ENCODE assay signal across 8 cellular contexts in genomic region chr9:4741365-4742031, GRCh38. TPM values are rescaled to one million over a fixed set of nuclear protein-coding genes. Genes with fewer than 3 reads are reported as not detected.
DNase-seq lines count a peak whose midpoint lies in the region; ATAC-seq and TF ChIP-seq lines count a peak whose summit lies in the region.

No MANE protein-coding gene starts in this region.

- H3K9me3 Mint-ChIP-seq in activated CD4-positive, alpha-beta T cell treated with anti-CD3 and anti-CD28 coated beads for 36 hours (ENCODE audit: low read depth): no peaks in the 10 kb centered on the region
- H3K9me3 Mint-ChIP-seq in IgD-negative memory B cell: no peaks in the 10 kb centered on the region
- H3K9me3 Mint-ChIP-seq in activated CD4-positive, alpha-beta memory T cell treated with anti-CD3 and anti-CD28 coated beads for 36 hours: no peaks in the 10 kb centered on the region
- no peaks in the 10 kb centered on the region for H3K9me3 Mint-ChIP-seq in natural killer cell treated with Interleukin-12 subunit alpha and Interleukin-12 subunit beta and Interleukin-15 and Interleukin-18, amount 100 ng/mL, for 72 hours

- peak overlapping the region; percentile 88 for H3K4me3 Mint-ChIP-seq in activated CD4-positive, alpha-beta T cell treated with anti-CD3 and anti-CD28 coated beads for 36 hours
- H3K4me3 Mint-ChIP-seq in IgD-negative memory B cell: peak overlapping the region; percentile 76 to 100 (median 92)
- H3K4me3 Mint-ChIP-seq in activated CD4-positive, alpha-beta memory T cell treated with anti-CD3 and anti-CD28 coated beads for 36 hours: peak overlapping the region; percentile 83
- H3K4me3 Mint-ChIP-seq in natural killer cell treated with Interleukin-12 subunit alpha and Interleukin-12 subunit beta and Interleukin-15 and Interleukin-18, amount 100 ng/mL, for 72 hours: peak overlapping the region; percentile 92

- no peaks in the 10 kb centered on the region for H3K27me3 Mint-ChIP-seq in activated CD4-positive, alpha-beta T cell treated with anti-CD3 and anti-CD28 coated beads for 36 hours
- no peaks in the 10 kb centered on the region for H3K27me3 Mint-ChIP-seq in IgD-negative memory B cell
- no peaks in the 10 kb centered on the region for H3K27me3 Mint-ChIP-seq in activated CD4-positive, alpha-beta memory T cell treated with anti-CD3 and anti-CD28 coated beads for 36 hours
- H3K27me3 Mint-ChIP-seq in natural killer cell treated with Interleukin-12 subunit alpha and Interleukin-12 subunit beta and Interleukin-15 and Interleukin-18, amount 100 ng/mL, for 72 hours: no peaks in the 10 kb centered on the region

- peaks cover 45% of the 10 kb centered on the region for H3K4me1 Mint-ChIP-seq in activated CD4-positive, alpha-beta T cell treated with anti-CD3 and anti-CD28 coated beads for 36 hours
- peaks cover 10 to 27% (median 18%) of the 10 kb centered on the region in 3 donors for H3K4me1 Mint-ChIP-seq in IgD-negative memory B cell
- H3K4me1 Mint-ChIP-seq in activated CD4-positive, alpha-beta memory T cell treated with anti-CD3 and anti-CD28 coated beads for 36 hours (ENCODE audit: low read depth): peaks cover 39% of the 10 kb centered on the region
- peaks cover 22 to 27% of the 10 kb centered on the region in 2 donors for H3K4me1 Mint-ChIP-seq in natural killer cell treated with Interleukin-12 subunit alpha and Interleukin-12 subunit beta and Interleukin-15 and Interleukin-18, amount 100 ng/mL, for 72 hours (ENCODE audit: low read depth in 2 of 2)

- ATAC-seq in activated CD4-positive, alpha-beta T cell treated with anti-CD3 and anti-CD28 coated beads for 36 hours: no peak
- ATAC-seq in natural killer cell treated with Interleukin-12 subunit alpha and Interleukin-12 subunit beta and Interleukin-15 and Interleukin-18, amount 100 ng/mL, for 72 hours: no peak
- ATAC-seq in HG02970 (IDR thresholded peaks at IDR 0.05; ENCODE audit: low FRiP score, unreplicated experiment) (no peak), HG03159 (IDR thresholded peaks at IDR 0.05; ENCODE audit: unreplicated experiment) (no peak)

- DNase-seq in activated CD4-positive, alpha-beta T cell treated with anti-CD3 and anti-CD28 coated beads for 36 hours: peak; percentile 24
- no peak for DNase-seq in activated CD4-positive, alpha-beta T cell treated with anti-CD3 and anti-CD28 coated beads for 1 hour
- DNase-seq in activated CD4-positive, alpha-beta memory T cell treated with anti-CD3 and anti-CD28 coated beads for 36 hours: peak; percentile 22
- peak; percentile 11 for DNase-seq in fibroblast of pulmonary artery (ENCODE audit: low read depth)
- DNase-seq in natural killer cell treated with Interleukin-12 subunit alpha and Interleukin-12 subunit beta and Interleukin-15 and Interleukin-18, amount 100 ng/mL, for 72 hours (ENCODE audit: low spot score): no peak

- peak overlapping the region; percentile 70 for H3K4me3 ChIP-seq in fibroblast of pulmonary artery (replicated peaks; ENCODE audit: low read depth, low read length)

- CTCF ChIA-PET in activated CD4-positive, alpha-beta T cell treated with anti-CD3 and anti-CD28 coated beads for 36 hours (lab: Charles Lee): interaction anchor here (0.6 to 1.7 kb wide), 7 partner anchors 56 to 646 kb away, joined by 3 to 5 read pairs (median 3); partner anchors contain the start of gene CDC37L1
- CTCF ChIA-PET in activated CD4-positive, alpha-beta memory T cell treated with anti-CD3 and anti-CD28 coated beads for 36 hours (lab: Charles Lee): interaction anchor here (0.7 to 1.9 kb wide), 7 partner anchors 8 to 785 kb away, joined by 3 to 11 read pairs (median 4); no protein-coding TSS in a partner anchor

- TF ChIP-seq CTCF in fibroblast of pulmonary artery (IDR thresholded peaks at IDR 0.05; ENCODE audit: low read length, missing control alignments): no peak

- peak overlapping the region; percentile 71 for H3K27ac Mint-ChIP-seq in activated CD4-positive, alpha-beta T cell treated with anti-CD3 and anti-CD28 coated beads for 36 hours
- peak overlapping the region; percentile 41 to 92 (median 71) for H3K27ac Mint-ChIP-seq in IgD-negative memory B cell
- H3K27ac Mint-ChIP-seq in activated CD4-positive, alpha-beta memory T cell treated with anti-CD3 and anti-CD28 coated beads for 36 hours: peak overlapping the region; percentile 57
- H3K27ac Mint-ChIP-seq in natural killer cell treated with Interleukin-12 subunit alpha and Interleukin-12 subunit beta and Interleukin-15 and Interleukin-18, amount 100 ng/mL, for 72 hours: peak overlapping the region in 1 of 2 donors; percentile 12

- H3K36me3 Mint-ChIP-seq in activated CD4-positive, alpha-beta T cell treated with anti-CD3 and anti-CD28 coated beads for 36 hours (ENCODE audit: low read depth): peaks cover 6% of the 10 kb centered on the region
- peaks cover 3% of the 10 kb centered on the region for H3K36me3 Mint-ChIP-seq in IgD-negative memory B cell
- no peaks in the 10 kb centered on the region for H3K36me3 Mint-ChIP-seq in activated CD4-positive, alpha-beta memory T cell treated with anti-CD3 and anti-CD28 coated beads for 36 hours
- H3K36me3 Mint-ChIP-seq in natural killer cell treated with Interleukin-12 subunit alpha and Interleukin-12 subunit beta and Interleukin-15 and Interleukin-18, amount 100 ng/mL, for 72 hours: peaks cover 6% of the 10 kb centered on the region

- POLR2A ChIA-PET in activated CD4-positive, alpha-beta T cell treated with anti-CD3 and anti-CD28 coated beads for 36 hours (lab: Charles Lee): interaction anchor here (0.6 to 1.0 kb wide), 3 partner anchors 59 to 1507 kb away, joined by 3 to 6 read pairs (median 5); partner anchors contain the start of gene CDC37L1
- POLR2A ChIA-PET in activated CD4-positive, alpha-beta memory T cell treated with anti-CD3 and anti-CD28 coated beads for 36 hours (lab: Charles Lee): interaction anchor here (0.9 to 1.3 kb wide), 5 partner anchors 60 to 239 kb away, joined by 3 to 6 read pairs (median 4); partner anchors contain the start of gene CDC37L1

- intact Hi-C loops in activated CD4-positive, alpha-beta T cell treated with anti-CD3 and anti-CD28 coated beads for 36 hours (cut with DNase I, micrococcal nuclease): loop anchor here (1.0 to 10.0 kb wide), 7 partner anchors 51 to 696 kb away; partner anchors contain the start of genes CDC37L1 (in 1 of the 2), JAK2 (in 1 of the 2), PLGRKT (in 1 of the 2) and PLPP6 (in 1 of the 2)
- intact Hi-C loops in activated CD4-positive, alpha-beta memory T cell treated with anti-CD3 and anti-CD28 coated beads for 36 hours (cut with micrococcal nuclease): loop anchor here (1.0 to 10.0 kb wide), 8 partner anchors 51 to 843 kb away; partner anchors contain the start of genes GLIS3, PLGRKT, PLPP6 and RCL1

RNA-seq across cellular contexts. Expression of gene AK3, which starts 0.5 kb away (rescaled TPM):
- 10 to 100 TPM; 32.6 to 41.0 TPM for total RNA-seq in activated CD4-positive, alpha-beta T cell treated with anti-CD3 and anti-CD28 coated beads for 36 hours
- 25.1 TPM for polyA plus RNA-seq in IgD-negative memory B cell
- 10 to 100 TPM; 33.8 to 34.5 TPM for total RNA-seq in activated CD4-positive, alpha-beta memory T cell treated with anti-CD3 and anti-CD28 coated beads for 36 hours
- 10 to 100 TPM; 23.2 to 25.4 TPM for total RNA-seq in natural killer cell treated with Interleukin-12 subunit alpha and Interleukin-12 subunit beta and Interleukin-15 and Interleukin-18, amount 100 ng/mL, for 72 hours

RNA-seq across cellular contexts. Expression of gene RCL1, which starts 51.2 kb away (rescaled TPM):
- total RNA-seq in activated CD4-positive, alpha-beta T cell treated with anti-CD3 and anti-CD28 coated beads for 36 hours: 10 to 100 TPM; 27.0 to 36.4 TPM
- 16.0 TPM for polyA plus RNA-seq in IgD-negative memory B cell
- 10 to 100 TPM; 26.0 to 28.2 TPM for total RNA-seq in activated CD4-positive, alpha-beta memory T cell treated with anti-CD3 and anti-CD28 coated beads for 36 hours
- total RNA-seq in natural killer cell treated with Interleukin-12 subunit alpha and Interleukin-12 subunit beta and Interleukin-15 and Interleukin-18, amount 100 ng/mL, for 72 hours: 10 to 100 TPM; 18.6 to 31.9 TPM

Comparison
In these comparisons a context has a peak if more than half of its experiments do, and no peak if none do; other contexts are left out.
1. DNase-seq: peak in activated CD4-positive, alpha-beta T cell treated with anti-CD3 and anti-CD28 coated beads for 36 hours (single experiment), activated CD4-positive, alpha-beta memory T cell treated with anti-CD3 and anti-CD28 coated beads for 36 hours (single experiment) and fibroblast of pulmonary artery (single experiment); none in activated CD4-positive, alpha-beta T cell treated with anti-CD3 and anti-CD28 coated beads for 1 hour (single experiment) and natural killer cell treated with Interleukin-12 subunit alpha and Interleukin-12 subunit beta and Interleukin-15 and Interleukin-18, amount 100 ng/mL, for 72 hours (single experiment).
2. Peak in every context shown above with its lines, with median percentiles within 50 percentile points of each other: H3K4me3 Mint-ChIP-seq.